In genomic region chr6:26304213-26305096, GRCh38 we compare ENCODE assay signal across 8 cellular contexts.
DNase-seq lines count a peak whose midpoint lies in the region; ATAC-seq, FAIRE-seq and TF ChIP-seq lines count a peak whose summit lies in the region.

No MANE protein-coding gene starts in this region.

- H3K36me3 ChIP-seq in BLaER1 (no peaks in the 10 kb centered on the region), HepG2 (replicated peaks in 1 of 2; ENCODE audit: control insufficient read depth in 1 of 2, insufficient read depth in 2 of 2, low read length in 2 of 2) (no peaks in the 10 kb centered on the region)

- H3K79me2 ChIP-seq in HepG2 (ENCODE audit: insufficient read depth, low read length) = no peaks in the 10 kb centered on the region

- no peak overlapping the region for H3K27ac ChIP-seq in BLaER1
- H3K27ac ChIP-seq in HepG2 (ENCODE audit: extremely low read length, insufficient read depth, low read length) = no peak overlapping the region

- intact Hi-C loops in HepG2 (cut with micrococcal nuclease; ENCODE audit: unreplicated experiment) = no loop called here

- no peaks in the 10 kb centered on the region for H3K9me3 ChIP-seq in BLaER1
- no peaks in the 10 kb centered on the region for H3K9me3 ChIP-seq in HepG2 (ENCODE audit: low read length)

- TF ChIP-seq EP300 in HepG2 (IDR thresholded peaks at IDR 0.05; ENCODE audit: low read depth in 2 of 2, low read length in 2 of 2) (no peak), HepG2 (CRISPR knock-in tag; IDR thresholded peaks at IDR 0.05; ENCODE audit: borderline replicate concordance) (no peak)

- no TSS peak for BruUV-seq in HepG2 (replicated peaks; lab: Mats Ljungman, UMichigan)

- peak overlapping the region; percentile 56 for H3K4me3 ChIP-seq in BLaER1
- H3K4me3 ChIP-seq in HepG2 (replicated peaks in 1 of 3; ENCODE audit: insufficient read depth in 1 of 3, low read depth in 2 of 3, low read length in 3 of 3) = peak overlapping the region; percentile 4 to 44 (median 34); a peak in 5 of 6 replicates

- POLR2A ChIA-PET in HepG2 (lab: Yijun Ruan, JAX) = interaction anchor here (0.6 to 1.1 kb wide), 5 partner anchors 8 to 88 kb away, joined by 3 to 11 read pairs (median 3); a partner anchor contains a TSS

- no peak for TF ChIP-seq CTCF in HepG2 (CRISPR knock-in tag; IDR thresholded peaks at IDR 0.05)

- no peaks in the 10 kb centered on the region for H3K27me3 ChIP-seq in BLaER1
- H3K27me3 ChIP-seq in HepG2 (ENCODE audit: control insufficient read depth in 1 of 2, insufficient read depth in 2 of 2, low read length in 2 of 2) = no peaks in the 10 kb centered on the region

- peak; percentile 53 for ATAC-seq in GM21723 (IDR thresholded peaks at IDR 0.05; ENCODE audit: unreplicated experiment)
- no peak for ATAC-seq in HepG2

- TF ChIP-seq RAD21 in HepG2 (CRISPR knock-in tag; IDR thresholded peaks at IDR 0.05) = no peak

- H3K4me2 ChIP-seq in BLaER1 (peak overlapping the region; percentile 38), HepG2 (ENCODE audit: low read depth, low read length) (peak overlapping the region; percentile 68)

- H4K20me1 ChIP-seq in BLaER1 = no peaks in the 10 kb centered on the region
- H4K20me1 ChIP-seq in HepG2 (ENCODE audit: insufficient read depth, low read length) = no peaks in the 10 kb centered on the region

- WGBS in HepG2 (ENCODE audit: low lambda C conversion rate) = 57% methylated on average over 12 of the region's 12 CpGs

- FAIRE-seq in HepG2 (lab: Jason Lieb, UNC) = no peak

- no peak overlapping the region for H3K9ac ChIP-seq in BLaER1
- H3K9ac ChIP-seq in HepG2 (ENCODE audit: insufficient read depth, low read depth, low read length) = 0 out of 2 replicates have a peak overlapping the region, but pooled peaks have one; percentile 4

- TF ChIP-seq POLR2A in HepG2 (IDR thresholded peaks at IDR 0.05; ENCODE audit: insufficient read depth in 1 of 2, low read depth in 2 of 2, low read length in 2 of 2) = no peak

- no peak overlapping the region for H2AFZ ChIP-seq in HepG2 (ENCODE audit: low read length)

- CTCF ChIA-PET in HepG2 (lab: Yijun Ruan, JAX; ENCODE audit: low intra/inter-chr PET ratio, low total read pairs) = no interaction called here

- DNase-seq in OCI-M1 (lab: John Stamatoyannopoulos, UW) (peak; percentile 98), HepG2 (ENCODE audit: low spot score) (no peak), superior temporal gyrus (ENCODE audit: extremely low spot score) (peak; percentile 49), NCI-H345 treated with DMSO at 0.1 percent for 48 hours (lab: John Stamatoyannopoulos, UW; ENCODE audit: unreplicated experiment) (no peak), NCI-H187 (lab: John Stamatoyannopoulos, UW) (no peak)
- DNase-seq in central memory CD4-positive, alpha-beta T cell = peak; percentile 48

- H3K4me1 ChIP-seq in BLaER1 (no peaks in the 10 kb centered on the region), HepG2 (ENCODE audit: insufficient read depth, low read length) (peaks cover 62% of the 10 kb centered on the region)

- in situ Hi-C loops in HepG2 (cut with HindIII; ENCODE audit: extremely low pct_ligation_motif_present, low pct_unique_long_range_greater_than_20kb) = loop anchor here (25.0 kb wide), 1 partner anchor 1208 kb away; no protein-coding TSS in a partner anchor

TF ChIP-seq in HepG2, 621 proteins besides CTCF, POLR2A, EP300 and RAD21:
- TF ChIP-seq ZNF281 (CRISPR knock-in tag; IDR thresholded peaks at IDR 0.05; ENCODE audit: borderline replicate concordance) (no peak), MAFK (conservative IDR thresholded peaks at IDR 0.05 in 1 of 2, IDR thresholded peaks at IDR 0.05 in 1 of 2; ENCODE audit: low read length in 2 of 2) (peak; percentile 77 to 80), ZBTB44 (CRISPR knock-in tag; IDR thresholded peaks at IDR 0.05) (no peak), ZNF710 (CRISPR knock-in tag; IDR thresholded peaks at IDR 0.05; ENCODE audit: borderline replicate concordance) (0 out of 2 replicates have a peak, but pooled peaks have one; percentile 35), KLF15 (CRISPR knock-in tag; IDR thresholded peaks at IDR 0.05; ENCODE audit: borderline replicate concordance) (no peak), ZNF652 (CRISPR knock-in tag; IDR thresholded peaks at IDR 0.05; ENCODE audit: borderline replicate concordance, low read depth) (no peak), ZMYM3 (CRISPR knock-in tag; IDR thresholded peaks at IDR 0.05) (no peak), RBAK (CRISPR knock-in tag; IDR thresholded peaks at IDR 0.05) (no peak), YEATS2 (CRISPR knock-in tag; IDR thresholded peaks at IDR 0.05; ENCODE audit: borderline replicate concordance) (no peak), MAFF (IDR thresholded peaks at IDR 0.05; ENCODE audit: low read depth, low read length) (peak; percentile 71), ZNF709 (CRISPR knock-in tag; IDR thresholded peaks at IDR 0.05) (0 out of 2 replicates have a peak, but pooled peaks have one; percentile 1)

Comparison
In these comparisons a context has a peak if more than half of its experiments do, and no peak if none do; other contexts are left out.
1. DNase-seq: peak in OCI-M1 (single experiment), central memory CD4-positive, alpha-beta T cell (single experiment) and superior temporal gyrus (single experiment); none in HepG2 (single experiment), NCI-H345 treated with DMSO at 0.1 percent for 48 hours (single experiment) and NCI-H187 (0 of 2).